In the genomic region with DNA sequence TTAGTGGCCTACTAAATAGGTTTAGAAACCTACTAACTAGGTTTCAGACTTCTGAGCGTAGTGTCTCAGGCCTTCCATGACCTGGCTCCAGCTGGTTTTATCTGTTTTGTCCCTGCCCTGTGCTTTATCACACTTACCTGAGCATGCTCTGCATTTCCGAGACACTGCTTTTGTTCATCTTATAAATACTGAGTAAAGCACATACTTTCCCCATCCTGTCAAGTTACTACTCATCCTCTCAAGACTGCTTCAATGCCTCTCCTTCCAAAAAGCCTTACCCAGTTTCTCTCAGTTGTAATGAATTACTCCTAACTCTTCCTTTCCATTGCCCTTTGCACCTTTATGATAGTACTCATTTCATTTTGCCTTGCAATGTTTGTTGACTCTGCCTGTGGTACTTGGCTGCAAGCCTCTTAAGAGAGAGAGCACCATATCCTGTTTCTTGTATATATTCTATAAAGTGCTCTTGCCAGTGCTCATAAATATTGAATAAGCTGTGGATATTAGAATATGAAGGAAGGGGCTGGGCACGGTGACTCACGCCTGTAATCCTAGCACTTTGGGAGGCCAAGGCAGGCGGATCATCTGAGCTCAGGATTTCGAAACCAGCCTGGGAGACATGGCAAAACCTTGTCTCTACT, we compare ENCODE assay signal across 11 cellular contexts. TPM values are rescaled to one million over a fixed set of nuclear protein-coding genes. Genes with fewer than 3 reads are reported as not detected.
DNase-seq lines count a peak whose midpoint lies in the region; ATAC-seq and TF ChIP-seq lines count a peak whose summit lies in the region.
"Had no signal": no experiment of that assay in that cellular context is flagged by ENCODE, and none has a peak within 500 bp of the region (broad histone marks: within the 10 kb centered on the region; RNA-seq: fewer than 3 reads in every experiment).

No MANE protein-coding gene starts in this region.

- H3K36me3 ChIP-seq in cardiac muscle cell = peaks cover 8% of the 10 kb centered on the region
- peaks cover 4 to 23% of the 10 kb centered on the region in 2 experiments for H3K36me3 ChIP-seq in SK-N-SH (replicated peaks in 1 of 2; ENCODE audit: control insufficient read depth in 1 of 2, insufficient read depth in 2 of 2, low read length in 1 of 2)
- H3K36me3 ChIP-seq in iPS-15b (ENCODE audit: control insufficient read depth, insufficient read depth, low read length) = no peaks in the 10 kb centered on the region

- no peaks in the 10 kb centered on the region for H3K9me2 ChIP-seq in SK-N-SH

- H3K9me3 ChIP-seq in cardiac muscle cell (ENCODE audit: low read depth) (no peaks in the 10 kb centered on the region), SK-N-SH (no peaks in the 10 kb centered on the region), iPS-15b (ENCODE audit: control insufficient read depth, insufficient read depth, low read length) (no peaks in the 10 kb centered on the region)
- H3K9me3 ChIP-seq: upper lobe of left lung had no signal

- no peak for TF ChIP-seq RAD21 in SK-N-SH (IDR thresholded peaks at IDR 0.05; ENCODE audit: low read length)

- peak in 1 of 2 donors; percentile 80 for DNase-seq in cardiac muscle cell (ENCODE audit: low read depth in 1 of 2, low spot score in 1 of 2)
- DNase-seq in cardiac septum (ENCODE audit: low spot score) = no peak
- DNase-seq in SK-N-SH = no peak
- DNase-seq in ecto neural progenitor cell (ENCODE audit: low spot score) = no peak
- no peak for DNase-seq in stimulated activated naive CD8-positive, alpha-beta T cell treated with anti-CD3 and anti-CD28 coated beads, Interleukin-15, Interleukin-2, amounts not matched to agents 100 U/mL and 50 U/mL, for 24 hours
- DNase-seq: activated effector memory CD4-positive, alpha-beta T cell treated with anti-CD3 and anti-CD28 coated beads, Interleukin-2, amount 50 U/mL, for 16 hours; CD4-positive, alpha-beta memory T cell had no signal

- no peak for TF ChIP-seq EP300 in SK-N-SH (IDR thresholded peaks at IDR 0.05; ENCODE audit: borderline replicate concordance in 1 of 2, low read depth in 1 of 2, low read length in 1 of 2)

- H4K20me1 ChIP-seq in SK-N-SH (ENCODE audit: insufficient read depth) = peaks cover 22% of the 10 kb centered on the region

- TF ChIP-seq CTCF in cardiac muscle cell (IDR thresholded peaks at IDR 0.05; ENCODE audit: low read depth, low read length) (no peak), SK-N-SH (IDR thresholded peaks at IDR 0.05) (no peak)

- H3F3A ChIP-seq in SK-N-SH (replicated peaks; ENCODE audit: insufficient read depth) = peaks cover 28% of the 10 kb centered on the region

- H3K9ac ChIP-seq in SK-N-SH (no peak overlapping the region), iPS-15b (ENCODE audit: low read depth, low read length) (peak overlapping the region; percentile 13)

- H3K4me2 ChIP-seq in SK-N-SH = no peak overlapping the region

- peaks cover 12% of the 10 kb centered on the region for H3K4me1 ChIP-seq in cardiac muscle cell (ENCODE audit: low read depth)
- H3K4me1 ChIP-seq in SK-N-SH (ENCODE audit: control insufficient read depth in 1 of 2, insufficient read depth in 2 of 2, low read depth in 1 of 2, low read length in 1 of 2) = peaks cover 21 to 27% of the 10 kb centered on the region in 2 experiments; a peak in 3 of 4 replicates
- peaks cover 13% of the 10 kb centered on the region for H3K4me1 ChIP-seq in iPS-15b (ENCODE audit: control insufficient read depth, insufficient read depth, low read length)

- POLR2A ChIA-PET in SK-N-SH (lab: Yijun Ruan, JAX) = no interaction called here

- H3K4me3 ChIP-seq in cardiac muscle cell (no peak overlapping the region), SK-N-SH (ENCODE audit: low read depth in 2 of 2, low read length in 1 of 2) (no peak overlapping the region), iPS-15b (ENCODE audit: low read depth, low read length) (no peak overlapping the region)
- H3K4me3 ChIP-seq: upper lobe of left lung had no signal

- H2AFZ ChIP-seq in SK-N-SH (ENCODE audit: low read depth) = no peak overlapping the region

- H3K27ac ChIP-seq in cardiac muscle cell (peak overlapping the region; percentile 45), SK-N-SH (ENCODE audit: low read depth in 2 of 2, low read length in 1 of 2) (peak overlapping the region; percentile 61 to 71)
- H3K27ac ChIP-seq: upper lobe of left lung had no signal

- WGBS in SK-N-SH (ENCODE audit: low lambda C conversion rate) = 50% methylated on average over 6 of the region's 6 CpGs

- CTCF ChIA-PET in SK-N-SH (lab: Yijun Ruan, JAX) = no interaction called here

- ATAC-seq in HG02588 (IDR thresholded peaks at IDR 0.05; ENCODE audit: unreplicated experiment) (no peak), HG03354 (IDR thresholded peaks at IDR 0.05; ENCODE audit: poor library complexity, severe bottlenecking, unreplicated experiment) (no peak)
- ATAC-seq in stimulated activated naive CD8-positive, alpha-beta T cell treated with anti-CD3 and anti-CD28 coated beads, Interleukin-15, Interleukin-2, amounts not matched to agents 100 U/mL and 50 U/mL, for 24 hours = no peak

- intact Hi-C loops in cardiac septum (cut with DNase I) = no loop called here

- H3K27me3 ChIP-seq in cardiac muscle cell (no peaks in the 10 kb centered on the region), SK-N-SH (ENCODE audit: insufficient read depth) (no peaks in the 10 kb centered on the region), iPS-15b (ENCODE audit: control insufficient read depth, insufficient read depth, low read length) (no peaks in the 10 kb centered on the region)
- H3K27me3 ChIP-seq: upper lobe of left lung had no signal

- H3K79me2 ChIP-seq in SK-N-SH (ENCODE audit: insufficient read depth) = peaks cover 60% of the 10 kb centered on the region

TF ChIP-seq in SK-N-SH, 30 proteins besides CTCF, POLR2A, EP300 and RAD21:
- TF ChIP-seq JUND (IDR thresholded peaks at IDR 0.05) (no peak), FOSL2 (IDR thresholded peaks at IDR 0.05; ENCODE audit: borderline replicate concordance, low read depth) (peak; percentile 38; the same call in 1 of the 2 replicates), TCF12 (IDR thresholded peaks at IDR 0.05) (0 out of 2 replicates have a peak, but pooled peaks have one; percentile 24)

RNA-seq across cellular contexts. Expression of a gene that starts 34.4 kb away (rescaled TPM):
- total RNA-seq in cardiac muscle cell (22.4 and 92.5 TPM in 2 replicates), cardiac septum (159 TPM)
- polyA plus RNA-seq in cardiac muscle cell (23.8 and 28.4 TPM in 2 replicates), SK-N-SH (2012; rRNA removed) (16.2 and 17.0 TPM in 2 replicates)
- polyA plus RNA-seq in SK-N-SH (2012; cell fraction: cytosol; rRNA removed) = 22.6 and 25.7 TPM in 2 replicates
- 11.0 and 21.0 TPM in 2 replicates for polyA plus RNA-seq in SK-N-SH (2012; cell fraction: nucleus; rRNA removed)
